ENCODE assay signal across 1 cellular context in the genomic region with DNA sequence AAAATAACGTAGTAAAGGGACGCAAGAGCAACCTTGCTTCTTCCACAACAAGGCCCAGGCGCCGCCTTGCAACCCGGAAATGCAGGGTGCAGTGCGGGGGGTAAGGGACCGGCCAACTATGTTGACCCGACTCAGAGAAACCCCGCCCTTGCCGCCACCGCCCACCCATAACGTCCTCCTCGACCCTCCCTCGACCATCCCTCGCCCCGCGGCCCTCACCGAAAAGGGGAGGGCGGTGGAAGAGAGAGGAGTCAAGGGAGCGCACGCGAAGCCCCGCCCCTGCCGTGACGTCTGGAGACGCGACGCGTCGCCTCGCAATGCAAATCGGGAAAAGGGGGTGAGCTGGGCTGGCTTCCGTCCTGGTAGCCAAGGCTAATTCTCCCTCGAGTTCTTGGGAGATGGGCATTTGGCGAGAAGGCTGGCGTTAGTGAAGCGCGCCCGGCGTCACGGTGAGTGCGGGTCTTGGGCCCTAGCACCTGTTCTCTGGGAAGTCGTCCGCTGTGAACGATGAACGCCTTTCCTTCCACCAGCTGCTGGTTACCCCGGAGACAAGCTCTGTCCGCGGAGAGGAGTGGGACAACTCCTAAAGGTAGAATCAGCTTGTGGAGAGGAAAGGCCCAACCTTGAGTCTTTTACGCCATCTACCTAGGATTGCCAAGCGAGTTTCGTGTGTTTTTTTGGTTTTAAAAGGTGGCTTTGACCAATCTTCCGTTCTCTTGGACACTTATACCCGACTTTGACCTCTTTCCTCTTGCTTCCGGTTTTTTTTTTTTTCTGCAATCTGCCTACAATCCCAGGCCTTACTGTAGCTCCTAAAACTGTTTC.
A peak's percentile ranks its signal among the peaks of the same experiment; 100 is the strongest.
TF ChIP-seq lines count a peak whose summit lies in the region.

USP8 (plus strand) TSS at position 340 of the 825 bp plus-strand sequence. CDS start 14,669 bp downstream, outside the sequence.

TF ChIP-seq in K562, 482 proteins besides CTCF, POLR2A, EP300 and RAD21 (continued from another document and continues in another):
- TF ChIP-seq TEAD1 (CRISPR knock-in tag; IDR thresholded peaks at IDR 0.05) (0 out of 4 replicates have a peak, but pooled peaks of 1 of the 2 experiments have one; percentile 15), POLR2H (tag; IDR thresholded peaks at IDR 0.05; ENCODE audit: low read depth) (peak; percentile 94), AFF1 (IDR thresholded peaks at IDR 0.05; ENCODE audit: low read depth in 1 of 2, partially characterized antibody in 2 of 2) (peak; percentile 14 to 43), ZNF583 (CRISPR knock-in tag; IDR thresholded peaks at IDR 0.05) (no peak), PTTG1 (tag; IDR thresholded peaks at IDR 0.05; ENCODE audit: low read depth) (no peak), ZNF830 (CRISPR knock-in tag; IDR thresholded peaks at IDR 0.05) (peak; percentile 73; the same call in 1 of the 2 replicates), FOXP1 (CRISPR knock-in tag; IDR thresholded peaks at IDR 0.05) (no peak; the same call in 1 of the 2 replicates), ZBTB12 (CRISPR knock-in tag; IDR thresholded peaks at IDR 0.05) (peak; percentile 93), HMG20A (CRISPR knock-in tag; conservative IDR thresholded peaks at IDR 0.05) (no peak), GABPA (tag; conservative IDR thresholded peaks at IDR 0.05; ENCODE audit: low read depth) (peak; percentile 78), POLR2AphosphoS5 (IDR thresholded peaks at IDR 0.05; ENCODE audit: control insufficient read depth, insufficient read depth, low read depth, low read length) (peak; percentile 86), CEBPG (CRISPR knock-in tag; IDR thresholded peaks at IDR 0.05) (no peak), CEBPG (tag; conservative IDR thresholded peaks at IDR 0.05 in 1 of 2, IDR thresholded peaks at IDR 0.05 in 1 of 2) (no peak), EGR1 (conservative IDR thresholded peaks at IDR 0.05) (peak; percentile 90), DDX20 (tag; IDR thresholded peaks at IDR 0.05; ENCODE audit: low read depth) (no peak), KLF1 (tag; IDR thresholded peaks at IDR 0.05) (no peak), PHF21A (IDR thresholded peaks at IDR 0.05; ENCODE audit: borderline replicate concordance, low read depth) (no peak), BCLAF1 (IDR thresholded peaks at IDR 0.05; ENCODE audit: borderline replicate concordance in 1 of 2, control insufficient read depth in 1 of 2, low read depth in 2 of 2, low read length in 1 of 2) (no peak), DACH1 (IDR thresholded peaks at IDR 0.05; ENCODE audit: partially characterized antibody) (no peak), TAF9B (IDR thresholded peaks at IDR 0.05; ENCODE audit: partially characterized antibody) (peak; percentile 62), RBM17 (IDR thresholded peaks at IDR 0.05; ENCODE audit: borderline replicate concordance, low read depth, low read length) (no peak), ZNF277 (CRISPR knock-in tag; IDR thresholded peaks at IDR 0.05; ENCODE audit: borderline replicate concordance) (no peak), TAF1 (IDR thresholded peaks at IDR 0.05; ENCODE audit: control insufficient read depth, extremely low read depth, insufficient read depth, low read length, severe bottlenecking) (peak; percentile 78), BRD9 (IDR thresholded peaks at IDR 0.05; ENCODE audit: low read depth, partially characterized antibody) (no peak), KAT8 (IDR thresholded peaks at IDR 0.05; ENCODE audit: low read depth) (peak; percentile 76; the same call in 1 of the 2 replicates), RNF2 (IDR thresholded peaks at IDR 0.05) (0 out of 2 replicates have a peak, but pooled peaks have one; percentile 53), MLX (CRISPR knock-in tag; conservative IDR thresholded peaks at IDR 0.05) (no peak), POLR2AphosphoS2 (IDR thresholded peaks at IDR 0.05; ENCODE audit: low read length) (peak; percentile 88; the same call in 1 of the 2 replicates), SMARCE1 (IDR thresholded peaks at IDR 0.05) (peak; percentile 31; the same call in 1 of the 2 replicates), CCAR2 (IDR thresholded peaks at IDR 0.05; ENCODE audit: low read depth, low read length) (no peak), SMAD3 (CRISPR knock-in tag; conservative IDR thresholded peaks at IDR 0.05) (no peak; the same call in 1 of the 2 replicates), MXI1 (IDR thresholded peaks at IDR 0.05; ENCODE audit: low read depth, low read length) (no peak), CBX1 (IDR thresholded peaks at IDR 0.05; ENCODE audit: low read depth) (peak; percentile 80), FOXJ3 (CRISPR knock-in tag; IDR thresholded peaks at IDR 0.05) (no peak), ZNF444 (CRISPR knock-in tag; IDR thresholded peaks at IDR 0.05) (peak; percentile 94), CCNT2 (IDR thresholded peaks at IDR 0.05; ENCODE audit: borderline replicate concordance, extremely low read depth, insufficient read length, low read depth, low read length) (peak; percentile 26), NONO (IDR thresholded peaks at IDR 0.05; ENCODE audit: low read depth in 2 of 2, low read length in 1 of 2) (no peak), ZNF584 (CRISPR knock-in tag; IDR thresholded peaks at IDR 0.05; ENCODE audit: low read depth) (no peak)
- TF ChIP-seq, protein P1, sequence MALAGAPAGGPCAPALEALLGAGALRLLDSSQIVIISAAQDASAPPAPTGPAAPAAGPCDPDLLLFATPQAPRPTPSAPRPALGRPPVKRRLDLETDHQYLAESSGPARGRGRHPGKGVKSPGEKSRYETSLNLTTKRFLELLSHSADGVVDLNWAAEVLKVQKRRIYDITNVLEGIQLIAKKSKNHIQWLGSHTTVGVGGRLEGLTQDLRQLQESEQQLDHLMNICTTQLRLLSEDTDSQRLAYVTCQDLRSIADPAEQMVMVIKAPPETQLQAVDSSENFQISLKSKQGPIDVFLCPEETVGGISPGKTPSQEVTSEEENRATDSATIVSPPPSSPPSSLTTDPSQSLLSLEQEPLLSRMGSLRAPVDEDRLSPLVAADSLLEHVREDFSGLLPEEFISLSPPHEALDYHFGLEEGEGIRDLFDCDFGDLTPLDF (CRISPR knock-in tag; IDR thresholded peaks at IDR 0.05), result 0 out of 2 replicates have a peak, but pooled peaks have one; percentile 43
- TF ChIP-seq, protein P2, sequence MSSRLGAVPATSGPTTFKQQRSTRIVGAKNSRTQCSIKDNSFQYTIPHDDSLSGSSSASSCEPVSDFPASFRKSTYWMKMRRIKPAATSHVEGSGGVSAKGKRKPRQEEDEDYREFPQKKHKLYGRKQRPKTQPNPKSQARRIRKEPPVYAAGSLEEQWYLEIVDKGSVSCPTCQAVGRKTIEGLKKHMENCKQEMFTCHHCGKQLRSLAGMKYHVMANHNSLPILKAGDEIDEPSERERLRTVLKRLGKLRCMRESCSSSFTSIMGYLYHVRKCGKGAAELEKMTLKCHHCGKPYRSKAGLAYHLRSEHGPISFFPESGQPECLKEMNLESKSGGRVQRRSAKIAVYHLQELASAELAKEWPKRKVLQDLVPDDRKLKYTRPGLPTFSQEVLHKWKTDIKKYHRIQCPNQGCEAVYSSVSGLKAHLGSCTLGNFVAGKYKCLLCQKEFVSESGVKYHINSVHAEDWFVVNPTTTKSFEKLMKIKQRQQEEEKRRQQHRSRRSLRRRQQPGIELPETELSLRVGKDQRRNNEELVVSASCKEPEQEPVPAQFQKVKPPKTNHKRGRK (tag; IDR thresholded peaks at IDR 0.05), result no peak
- TF ChIP-seq, protein P3, sequence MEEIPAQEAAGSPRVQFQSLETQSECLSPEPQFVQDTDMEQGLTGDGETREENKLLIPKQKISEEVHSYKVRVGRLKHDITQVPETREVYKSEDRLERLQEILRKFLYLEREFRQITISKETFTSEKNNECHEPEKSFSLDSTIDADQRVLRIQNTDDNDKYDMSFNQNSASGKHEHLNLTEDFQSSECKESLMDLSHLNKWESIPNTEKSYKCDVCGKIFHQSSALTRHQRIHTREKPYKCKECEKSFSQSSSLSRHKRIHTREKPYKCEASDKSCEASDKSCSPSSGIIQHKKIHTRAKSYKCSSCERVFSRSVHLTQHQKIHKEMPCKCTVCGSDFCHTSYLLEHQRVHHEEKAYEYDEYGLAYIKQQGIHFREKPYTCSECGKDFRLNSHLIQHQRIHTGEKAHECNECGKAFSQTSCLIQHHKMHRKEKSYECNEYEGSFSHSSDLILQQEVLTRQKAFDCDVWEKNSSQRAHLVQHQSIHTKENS (CRISPR knock-in tag; IDR thresholded peaks at IDR 0.05), result no peak
